24 cellular contexts compared by ENCODE assay signal in genomic region chr11:120329556-120329955, GRCh38. TPM values are rescaled to one million over a fixed set of nuclear protein-coding genes. Genes with fewer than 3 reads are reported as not detected.
DNase-seq lines count a peak whose midpoint lies in the region; ATAC-seq, FAIRE-seq and TF ChIP-seq lines count a peak whose summit lies in the region.
"Had no signal": no experiment of that assay in that cellular context is flagged by ENCODE, and none has a peak within 500 bp of the region (broad histone marks: within the 10 kb centered on the region; RNA-seq: fewer than 3 reads in every experiment).

No MANE protein-coding gene starts in this region.

- no peaks in the 10 kb centered on the region for H3K9me3 Mint-ChIP-seq in HFFc6
- H3K9me3 Mint-ChIP-seq in astrocyte (ENCODE audit: unreplicated experiment): no peaks in the 10 kb centered on the region
- H3K9me3 Mint-ChIP-seq: CD8-positive, alpha-beta T cell had no signal

- H3K9me3 ChIP-seq in astrocyte (ENCODE audit: insufficient read depth, low read depth, low read length): no peaks in the 10 kb centered on the region
- H3K9me3 ChIP-seq in lower lobe of right lung: no peaks in the 10 kb centered on the region
- H3K9me3 ChIP-seq: Caco-2, Peyer's patch had no signal

- no peak for ATAC-seq in lower lobe of right lung
- ATAC-seq: CD8-positive, alpha-beta T cell had no signal

- H3K4me1 ChIP-seq in ACC112 (ENCODE audit: control insufficient read depth, insufficient read depth, low read length, unreplicated experiment): peaks cover 66% of the 10 kb centered on the region
- H3K4me1 ChIP-seq in astrocyte (ENCODE audit: insufficient read depth, low read length): peaks cover 56% of the 10 kb centered on the region
- peaks cover 39% of the 10 kb centered on the region for H3K4me1 ChIP-seq in lower lobe of right lung

- peaks cover 31% of the 10 kb centered on the region for H3K36me3 Mint-ChIP-seq in HFFc6 (ENCODE audit: low read depth)
- peaks cover 4% of the 10 kb centered on the region for H3K36me3 Mint-ChIP-seq in astrocyte (ENCODE audit: low read depth, unreplicated experiment)
- H3K36me3 Mint-ChIP-seq: CD8-positive, alpha-beta T cell had no signal

- H3K36me3 ChIP-seq in ACC112 (ENCODE audit: insufficient read depth, low read length): peaks cover 11% of the 10 kb centered on the region
- peaks cover 9% of the 10 kb centered on the region for H3K36me3 ChIP-seq in astrocyte (ENCODE audit: insufficient read depth, low read length)
- H3K36me3 ChIP-seq in lower lobe of right lung: peaks cover 12% of the 10 kb centered on the region
- H3K36me3 ChIP-seq: Peyer's patch had no signal

- H2AFZ ChIP-seq in ACC112 (ENCODE audit: low read length, unreplicated experiment) (no peak overlapping the region), astrocyte (ENCODE audit: low read depth, low read length) (no peak overlapping the region)

- intact Hi-C loops in lower lobe of right lung (cut with DNase I): no loop called here

- H3K4me3 Mint-ChIP-seq in HFFc6: no peak overlapping the region
- no peak overlapping the region for H3K4me3 Mint-ChIP-seq in astrocyte (ENCODE audit: unreplicated experiment)
- H3K4me3 Mint-ChIP-seq: CD8-positive, alpha-beta T cell had no signal

- H3K27me3 ChIP-seq in ACC112 (ENCODE audit: insufficient read depth, low read length) (no peaks in the 10 kb centered on the region), astrocyte (ENCODE audit: insufficient read depth, low read length) (no peaks in the 10 kb centered on the region), lower lobe of right lung (ENCODE audit: low read depth) (no peaks in the 10 kb centered on the region)
- H3K27me3 ChIP-seq: Peyer's patch had no signal

- H3K79me2 ChIP-seq in ACC112 (ENCODE audit: control insufficient read depth, insufficient read depth, low read length, unreplicated experiment) (peaks cover 27% of the 10 kb centered on the region), astrocyte (ENCODE audit: insufficient read depth, low read length) (peaks cover 36% of the 10 kb centered on the region)

- H3K4me1 Mint-ChIP-seq in HFFc6 (ENCODE audit: low read depth): peaks cover 90% of the 10 kb centered on the region
- H3K4me1 Mint-ChIP-seq in astrocyte (ENCODE audit: low read depth, unreplicated experiment): peaks cover 50% of the 10 kb centered on the region

- no peaks in the 10 kb centered on the region for H4K20me1 ChIP-seq in astrocyte (ENCODE audit: insufficient read depth, low read length)

- peak overlapping the region; percentile 95 for H3K27ac ChIP-seq in ACC112 (ENCODE audit: low read depth, low read length)
- peak overlapping the region; percentile 82 for H3K27ac ChIP-seq in astrocyte (ENCODE audit: low read depth, low read length)
- H3K27ac ChIP-seq in lower lobe of right lung: no peak overlapping the region
- H3K27ac ChIP-seq: Peyer's patch had no signal

- H3K9ac ChIP-seq in astrocyte (ENCODE audit: low read length): no peak overlapping the region

- TF ChIP-seq CTCF in HFFc6 (IDR thresholded peaks at IDR 0.05) (no peak), astrocyte (IDR thresholded peaks at IDR 0.05; ENCODE audit: insufficient read depth, low read depth, low read length) (no peak), lower lobe of right lung (IDR thresholded peaks at IDR 0.05) (no peak)

- peak overlapping the region; percentile 80; the same call in 1 of the 2 replicates for H3K27ac Mint-ChIP-seq in HFFc6
- no peak overlapping the region for H3K27ac Mint-ChIP-seq in astrocyte (ENCODE audit: unreplicated experiment)
- H3K27ac Mint-ChIP-seq: CD8-positive, alpha-beta T cell had no signal

- H3K4me3 ChIP-seq in ACC112 (ENCODE audit: low read depth, low read length) (no peak overlapping the region), astrocyte (ENCODE audit: insufficient read depth, low read depth, low read length) (no peak overlapping the region), lower lobe of right lung (no peak overlapping the region)
- H3K4me3 ChIP-seq: Peyer's patch had no signal

- FAIRE-seq in astrocyte (lab: Jason Lieb, UNC): no peak
- FAIRE-seq: A204.1, GM12892 had no signal

- DNase-seq in HFFc6: no peak
- DNase-seq in astrocyte (ENCODE audit: low read depth): peak; percentile 45
- peak; percentile 59 for DNase-seq in iris pigment epithelial cell (ENCODE audit: low read depth)
- no peak for DNase-seq in lower lobe of right lung
- DNase-seq in NCI-H1092 treated with DMSO at 0.1 percent for 48 hours (lab: John Stamatoyannopoulos, UW): no peak
- no peak for DNase-seq in middle frontal gyrus (ENCODE audit: extremely low spot score, low spot score)
- no peak for DNase-seq in NCI-H2227 (lab: John Stamatoyannopoulos, UW; ENCODE audit: unreplicated experiment)
- DNase-seq: C1 segment of cervical spinal cord; Caco-2; CD8-positive, alpha-beta T cell; GOT3; HCEC 1CT; Karpas-422; NCI-H1105; NCI-H1436 treated with DMSO at 0.1 percent for 48 hours; NCI-H1930; NCI-H2107; NCI-H446 treated with DMSO at 0.1 percent for 48 hours; NCI-H526; Peyer's patch; SIG-M5 had no signal

- H3K27me3 Mint-ChIP-seq in HFFc6 (ENCODE audit: insufficient read depth) (peaks cover 6% of the 10 kb centered on the region), astrocyte (ENCODE audit: low read depth, unreplicated experiment) (no peaks in the 10 kb centered on the region)

- H3K4me2 ChIP-seq in astrocyte (ENCODE audit: low read length): peak overlapping the region; percentile 51

RNA-seq across cellular contexts. Expression of gene TLCD5, which starts 4.5 kb away (rescaled TPM):
- total RNA-seq in HFFc6 (2021; fragmentation: NEBNext Ultra II Directional; extraction: Animal tissue kit (Norgen Biotek cat#: 25700)): 10 to 100 TPM in 1 of 6 experiments, 1 to 10 TPM in 5; 7.8 to 10.2 (median 8.6) TPM
- total RNA-seq in astrocyte (9.3 and 9.5 TPM in 2 replicates), lower lobe of right lung (3.5 TPM)

RNA-seq across cellular contexts. Expression of gene ARHGEF12, which starts 6.7 kb away (rescaled TPM):
- 10 to 100 TPM; 72.9 to 95.1 (median 85.0) TPM for total RNA-seq in HFFc6 (2021; fragmentation: NEBNext Ultra II Directional; extraction: Animal tissue kit (Norgen Biotek cat#: 25700))
- 78.0 and 83.1 TPM in 2 replicates for total RNA-seq in astrocyte
- total RNA-seq in lower lobe of right lung: 121 TPM

Comparison
In these comparisons a context has a peak if more than half of its experiments do, and no peak if none do; other contexts are left out.
1. DNase-seq: peak in astrocyte (single experiment) and iris pigment epithelial cell (single experiment); none in HFFc6 (single experiment), lower lobe of right lung (single experiment), NCI-H1092 treated with DMSO at 0.1 percent for 48 hours (single experiment), middle frontal gyrus (single experiment) and NCI-H2227 (single experiment).